Comparison of ENCODE assay signal across 8 cellular contexts in genomic region chr14:103562135-103562384, GRCh38. TPM values are rescaled to one million over a fixed set of nuclear protein-coding genes. Genes with fewer than 3 reads are reported as not detected.
A peak's percentile ranks its signal among the peaks of the same experiment; 100 is the strongest.
DNase-seq lines count a peak whose midpoint lies in the region; ATAC-seq and TF ChIP-seq lines count a peak whose summit lies in the region.

No MANE protein-coding gene starts in this region.

- no peak for TF ChIP-seq CTCF in GM12864 (IDR thresholded peaks at IDR 0.05; ENCODE audit: low read depth, low read length, missing control alignments)
- no peak for TF ChIP-seq CTCF in activated CD8-positive, alpha-beta T cell treated with anti-CD3 and anti-CD28 coated beads for 36 hours (IDR thresholded peaks at IDR 0.05)

- POLR2A ChIA-PET in activated CD8-positive, alpha-beta T cell treated with anti-CD3 and anti-CD28 coated beads for 36 hours (lab: Charles Lee), result interaction anchor here (0.7 to 3.4 kb wide), 14 partner anchors 10 to 234 kb away, joined by 3 to 28 read pairs (median 4); partner anchors contain the start of genes CKB, KLC1 and TRMT61A

- H3K36me3 Mint-ChIP-seq in activated CD8-positive, alpha-beta T cell treated with anti-CD3 and anti-CD28 coated beads for 36 hours (ENCODE audit: low read depth), result peaks cover 44% of the 10 kb centered on the region
- peaks cover 7% of the 10 kb centered on the region for H3K36me3 Mint-ChIP-seq in stimulated activated memory B cell treated with anti-CD40 and anti-IgM and Interleukin-4, amounts not matched to agents 10 μg/mL and 1 μg/mL and 100 μg/mL, for 72 hours

- peak overlapping the region; percentile 97 for H3K27ac Mint-ChIP-seq in activated CD8-positive, alpha-beta T cell treated with anti-CD3 and anti-CD28 coated beads for 36 hours
- H3K27ac Mint-ChIP-seq in stimulated activated memory B cell treated with anti-CD40 and anti-IgM and Interleukin-4, amounts not matched to agents 10 μg/mL and 1 μg/mL and 100 μg/mL, for 72 hours, result peak overlapping the region; percentile 94

- H3K4me3 ChIP-seq in GM12864 (ENCODE audit: low read depth, low read length), result peak overlapping the region; percentile 99
- peak overlapping the region; percentile 71 for H3K4me3 ChIP-seq in right cardiac atrium (ENCODE audit: low read length)

- WGBS in right cardiac atrium, result under 1% methylated on average over 24 of the region's 24 CpGs

- peak; percentile 22 for ATAC-seq in HG02943 (IDR thresholded peaks at IDR 0.05; ENCODE audit: low read depth, unreplicated experiment)
- ATAC-seq in activated CD8-positive, alpha-beta T cell treated with anti-CD3 and anti-CD28 coated beads for 36 hours, result no peak
- ATAC-seq in right cardiac atrium, result no peak
- no peak for ATAC-seq in stimulated activated memory B cell treated with anti-CD40 and anti-IgM and Interleukin-4, amounts not matched to agents 10 μg/mL and 1 μg/mL and 100 μg/mL, for 72 hours
- ATAC-seq in HG03354 (IDR thresholded peaks at IDR 0.05; ENCODE audit: poor library complexity, severe bottlenecking, unreplicated experiment), result no peak

- CTCF ChIA-PET in activated CD8-positive, alpha-beta T cell treated with anti-CD3 and anti-CD28 coated beads for 36 hours (lab: Charles Lee), result interaction anchor here (0.7 to 2.6 kb wide), 6 partner anchors 9 to 44 kb away, joined by 3 to 14 read pairs (median 6); no protein-coding TSS in a partner anchor

- peaks cover 54% of the 10 kb centered on the region for H3K4me1 Mint-ChIP-seq in activated CD8-positive, alpha-beta T cell treated with anti-CD3 and anti-CD28 coated beads for 36 hours (ENCODE audit: low read depth)
- H3K4me1 Mint-ChIP-seq in stimulated activated memory B cell treated with anti-CD40 and anti-IgM and Interleukin-4, amounts not matched to agents 10 μg/mL and 1 μg/mL and 100 μg/mL, for 72 hours, result peaks cover 57% of the 10 kb centered on the region

- no peaks in the 10 kb centered on the region for H3K9me3 ChIP-seq in right cardiac atrium (ENCODE audit: control insufficient read depth, low read length)

- H3K4me3 Mint-ChIP-seq in activated CD8-positive, alpha-beta T cell treated with anti-CD3 and anti-CD28 coated beads for 36 hours, result peak overlapping the region; percentile 100
- H3K4me3 Mint-ChIP-seq in stimulated activated memory B cell treated with anti-CD40 and anti-IgM and Interleukin-4, amounts not matched to agents 10 μg/mL and 1 μg/mL and 100 μg/mL, for 72 hours, result peak overlapping the region; percentile 91

- no peak for DNase-seq in GM12864 (ENCODE audit: low read depth)
- DNase-seq in activated CD8-positive, alpha-beta T cell treated with anti-CD3 and anti-CD28 coated beads for 36 hours, result no peak
- DNase-seq in right cardiac atrium, result peak in 2 of 3 donors; percentile 69 to 86
- no peak for DNase-seq in HuH-7 (ENCODE audit: low spot score)
- DNase-seq in SHP77 (lab: John Stamatoyannopoulos, UW), result no peak

- peaks cover 11% of the 10 kb centered on the region for H3K4me1 ChIP-seq in right cardiac atrium (ENCODE audit: control insufficient read depth, insufficient read depth, low read length)

- intact Hi-C loops in activated CD8-positive, alpha-beta T cell treated with anti-CD3 and anti-CD28 coated beads for 36 hours (cut with micrococcal nuclease), result no loop called here
- intact Hi-C loops in right cardiac atrium (cut with DNase I), result no loop called here

- H3K27me3 Mint-ChIP-seq in activated CD8-positive, alpha-beta T cell treated with anti-CD3 and anti-CD28 coated beads for 36 hours, result no peaks in the 10 kb centered on the region
- H3K27me3 Mint-ChIP-seq in stimulated activated memory B cell treated with anti-CD40 and anti-IgM and Interleukin-4, amounts not matched to agents 10 μg/mL and 1 μg/mL and 100 μg/mL, for 72 hours, result no peaks in the 10 kb centered on the region

- H3K27ac ChIP-seq in right cardiac atrium (ENCODE audit: low read length), result peak overlapping the region; percentile 88

- H3K9me3 Mint-ChIP-seq in activated CD8-positive, alpha-beta T cell treated with anti-CD3 and anti-CD28 coated beads for 36 hours, result no peaks in the 10 kb centered on the region
- no peaks in the 10 kb centered on the region for H3K9me3 Mint-ChIP-seq in stimulated activated memory B cell treated with anti-CD40 and anti-IgM and Interleukin-4, amounts not matched to agents 10 μg/mL and 1 μg/mL and 100 μg/mL, for 72 hours

- H3K27me3 ChIP-seq in right cardiac atrium (ENCODE audit: control insufficient read depth, insufficient read depth), result no peaks in the 10 kb centered on the region

RNA-seq across cellular contexts. Expression of gene BAG5, which starts 0.4 kb away (rescaled TPM):
- total RNA-seq in activated CD8-positive, alpha-beta T cell treated with anti-CD3 and anti-CD28 coated beads for 36 hours, result 10 to 100 TPM; 28.8 to 29.6 TPM
- total RNA-seq in right cardiac atrium, result 10 to 100 TPM; 18.9 to 23.6 (median 19.5) TPM
- 7.7 TPM for polyA plus RNA-seq in right cardiac atrium

RNA-seq across cellular contexts. Expression of gene COA8, which starts 0.7 kb away (rescaled TPM):
- 10 to 100 TPM; 40.3 to 45.6 TPM for total RNA-seq in activated CD8-positive, alpha-beta T cell treated with anti-CD3 and anti-CD28 coated beads for 36 hours
- 10 to 100 TPM; 33.8 to 43.5 (median 41.7) TPM for total RNA-seq in right cardiac atrium
- 60.8 TPM for polyA plus RNA-seq in right cardiac atrium

RNA-seq across cellular contexts. Expression of gene TRMT61A, which starts 33.1 kb away (rescaled TPM):
- total RNA-seq in activated CD8-positive, alpha-beta T cell treated with anti-CD3 and anti-CD28 coated beads for 36 hours, result 1 to 10 TPM; 9.9 TPM
- 1 to 10 TPM; 4.8 to 6.9 (median 6.5) TPM for total RNA-seq in right cardiac atrium
- polyA plus RNA-seq in right cardiac atrium, result 6.2 TPM

RNA-seq across cellular contexts. Expression of gene CKB, which starts 39.4 kb away (rescaled TPM):
- total RNA-seq in activated CD8-positive, alpha-beta T cell treated with anti-CD3 and anti-CD28 coated beads for 36 hours, result 1 to 10 TPM; 5.8 to 9.1 TPM
- 100 to 1,000 TPM; 478 to 697 (median 542) TPM for total RNA-seq in right cardiac atrium
- polyA plus RNA-seq in right cardiac atrium, result 843 TPM

Comparison
In these comparisons a context has a peak if more than half of its experiments do, and no peak if none do; other contexts are left out.
1. DNase-seq: peak in right cardiac atrium (2 of 3); none in GM12864 (single experiment), activated CD8-positive, alpha-beta T cell treated with anti-CD3 and anti-CD28 coated beads for 36 hours (single experiment), HuH-7 (single experiment) and SHP77 (0 of 2).